1 cellular context compared by ENCODE assay signal in genomic region chr12:29797565-29798360, GRCh38.
TF ChIP-seq lines count a peak whose summit lies in the region.

No MANE protein-coding gene starts in this region.

TF ChIP-seq in IMR-90, 13 proteins besides CTCF, POLR2A, EP300 and RAD21:
- TF ChIP-seq FOS (IDR thresholded peaks at IDR 0.05; ENCODE audit: low read depth, low read length), result no peak
- TF ChIP-seq, protein P1, sequence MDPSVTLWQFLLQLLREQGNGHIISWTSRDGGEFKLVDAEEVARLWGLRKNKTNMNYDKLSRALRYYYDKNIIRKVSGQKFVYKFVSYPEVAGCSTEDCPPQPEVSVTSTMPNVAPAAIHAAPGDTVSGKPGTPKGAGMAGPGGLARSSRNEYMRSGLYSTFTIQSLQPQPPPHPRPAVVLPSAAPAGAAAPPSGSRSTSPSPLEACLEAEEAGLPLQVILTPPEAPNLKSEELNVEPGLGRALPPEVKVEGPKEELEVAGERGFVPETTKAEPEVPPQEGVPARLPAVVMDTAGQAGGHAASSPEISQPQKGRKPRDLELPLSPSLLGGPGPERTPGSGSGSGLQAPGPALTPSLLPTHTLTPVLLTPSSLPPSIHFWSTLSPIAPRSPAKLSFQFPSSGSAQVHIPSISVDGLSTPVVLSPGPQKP (IDR thresholded peaks at IDR 0.05; ENCODE audit: borderline replicate concordance, low read depth, low read length), result no peak
- TF ChIP-seq MAFK (IDR thresholded peaks at IDR 0.05; ENCODE audit: low read depth, low read length), result no peak
- TF ChIP-seq SMC3 (IDR thresholded peaks at IDR 0.05; ENCODE audit: low read depth, low read length), result no peak
- TF ChIP-seq USF2 (IDR thresholded peaks at IDR 0.05; ENCODE audit: low read depth, low read length), result no peak
- TF ChIP-seq CHD1 (IDR thresholded peaks at IDR 0.05; ENCODE audit: low read depth, low read length), result no peak
- TF ChIP-seq RFX5 (IDR thresholded peaks at IDR 0.05; ENCODE audit: low read depth, low read length), result no peak
- no peak for TF ChIP-seq CEBPB (IDR thresholded peaks at IDR 0.05; ENCODE audit: low read depth, low read length)
- no peak for TF ChIP-seq NFE2L2 (IDR thresholded peaks at IDR 0.05; ENCODE audit: low read depth, low read length)
- TF ChIP-seq MAZ (IDR thresholded peaks at IDR 0.05; ENCODE audit: borderline replicate concordance, low read depth, low read length), result no peak
- TF ChIP-seq RCOR1 (IDR thresholded peaks at IDR 0.05; ENCODE audit: insufficient replicate concordance, low read length), result no peak
- TF ChIP-seq BHLHE40 (IDR thresholded peaks at IDR 0.05; ENCODE audit: low read depth, low read length), result no peak
- no peak for TF ChIP-seq MXI1 (IDR thresholded peaks at IDR 0.05; ENCODE audit: borderline replicate concordance, low read depth, low read length)
